18 cellular contexts compared by ENCODE assay signal in genomic region chr10:69768386-69768785, GRCh38. TPM values are rescaled to one million over a fixed set of nuclear protein-coding genes. Genes with fewer than 3 reads are reported as not detected.
A peak's percentile ranks its signal among the peaks of the same experiment; 100 is the strongest.
DNase-seq lines count a peak whose midpoint lies in the region; ATAC-seq, FAIRE-seq and TF ChIP-seq lines count a peak whose summit lies in the region.
"Had no signal": no experiment of that assay in that cellular context is flagged by ENCODE, and none has a peak within 500 bp of the region (broad histone marks: within the 10 kb centered on the region; RNA-seq: fewer than 3 reads in every experiment).

No MANE protein-coding gene starts in this region.

- no peak for DNase-seq in IMR-90
- no peak for DNase-seq in bronchial epithelial cell (ENCODE audit: low read depth)
- no peak for DNase-seq in nephron progenitor cell
- DNase-seq in urothelium cell line (ENCODE audit: low spot score): no peak
- no peak for DNase-seq in NCI-H187 treated with DMSO at 0.1 percent for 48 hours (lab: John Stamatoyannopoulos, UW)
- DNase-seq in NCI-H345 treated with DMSO at 0.1 percent for 48 hours (lab: John Stamatoyannopoulos, UW; ENCODE audit: unreplicated experiment): no peak
- no peak for DNase-seq in AML-193 (lab: John Stamatoyannopoulos, UW)
- DNase-seq: DMS79 treated with DMSO at 0.1 percent for 48 hours, GOT3, NCI-H1048, NCI-H1436 treated with DMSO at 0.1 percent for 48 hours, NCI-H2081, NCI-H2171 treated with DMSO at 0.1 percent for 48 hours, NCI-H446 treated with DMSO at 0.1 percent for 48 hours, NCI-H748 treated with DMSO at 0.1 percent for 48 hours, Right ventricle myocardium superior, SK-N-SH had no signal

- H2AFZ ChIP-seq in IMR-90 (replicated peaks; ENCODE audit: low read length, poor library complexity): peak overlapping the region; percentile 69

- dilution Hi-C loops in IMR-90 (cut with HindIII; ENCODE audit: low sequenced_read_pairs, unreplicated experiment): no loop called here

- H3K36me3 ChIP-seq in IMR-90 (ENCODE audit: control insufficient read depth, insufficient read depth, low read length) (no peaks in the 10 kb centered on the region), bronchial epithelial cell (ENCODE audit: control insufficient read depth, insufficient read depth, low read length) (no peaks in the 10 kb centered on the region)

- H3K9me3 ChIP-seq in IMR-90 (ENCODE audit: control insufficient read depth, insufficient read depth, low read length): no peaks in the 10 kb centered on the region
- H3K9me3 ChIP-seq: SK-N-SH had no signal

- no peak for ATAC-seq in IMR-90 (ENCODE audit: low read depth)

- FAIRE-seq in bronchial epithelial cell (lab: Jason Lieb, UNC) (peak; percentile 93), urothelium cell line (lab: Jason Lieb, UNC) (peak; percentile 98)

- H3K9ac ChIP-seq in IMR-90 (ENCODE audit: low read depth, low read length): no peak overlapping the region
- H3K9ac ChIP-seq: SK-N-SH had no signal

- CTCF ChIA-PET in IMR-90 (lab: Yijun Ruan, JAX): no interaction called here

- peak overlapping the region; percentile 98 for H2BK20ac ChIP-seq in IMR-90 (ENCODE audit: low read depth, low read length)

- no peak overlapping the region for H3K27ac ChIP-seq in IMR-90 (ENCODE audit: insufficient read depth, low read length)

- peak overlapping the region; percentile 93 for H4K91ac ChIP-seq in IMR-90 (ENCODE audit: insufficient read depth, low read depth, low read length)

- POLR2A ChIA-PET in IMR-90 (lab: Charles Lee; ENCODE audit: unreplicated experiment): no interaction called here

- H3K56ac ChIP-seq in IMR-90 (ENCODE audit: extremely low read depth, insufficient read depth, low read length): no peak overlapping the region

- H3K23ac ChIP-seq in IMR-90 (ENCODE audit: low read depth, low read length): no peak overlapping the region

- no peaks in the 10 kb centered on the region for H4K20me1 ChIP-seq in IMR-90 (ENCODE audit: insufficient read depth, low read length)

- H3K4me3 Mint-ChIP-seq in nephron progenitor cell: no peak overlapping the region
- H3K4me3 Mint-ChIP-seq: CD14-positive monocyte had no signal

- H3K79me1 ChIP-seq in IMR-90 (ENCODE audit: low read depth in 1 of 2, low read length in 2 of 2): 0 out of 4 replicates have a peak, but pooled peaks cover 0 to 3% of the 10 kb centered on the region in 2 experiments

- no peaks in the 10 kb centered on the region for H3K9me3 Mint-ChIP-seq in nephron progenitor cell

- peak overlapping the region; percentile 94 for H3K14ac ChIP-seq in IMR-90 (replicated peaks; ENCODE audit: low read depth, low read length)

- TF ChIP-seq POLR2A in IMR-90 (IDR thresholded peaks at IDR 0.05; ENCODE audit: low read depth, low read length): no peak

- in situ Hi-C loops in IMR-90 (cut with MboI; ENCODE audit: low sequenced_read_pairs): no loop called here

- H3K18ac ChIP-seq in IMR-90 (ENCODE audit: low read depth, low read length): no peak overlapping the region; the same call in 1 of the 2 replicates

- TF ChIP-seq RAD21 in IMR-90 (IDR thresholded peaks at IDR 0.05; ENCODE audit: low read length): no peak

- WGBS in IMR-90 (ENCODE audit: extremely low coverage in 2 of 2, insufficient read length in 1 of 2), 2 experiments: 88% methylated on average over 1 of the region's 5 CpGs; no CpG with 5 or more reads in 1 of the 2 experiments

- H3K4ac ChIP-seq in IMR-90 (ENCODE audit: low read depth, low read length): peak overlapping the region; percentile 92

- H2BK5ac ChIP-seq in IMR-90 (ENCODE audit: low read depth, low read length, poor library complexity, severe bottlenecking): no peak overlapping the region

- H3K9me1 ChIP-seq in IMR-90 (ENCODE audit: insufficient read depth, low read length): peaks cover 21% of the 10 kb centered on the region

- no peaks in the 10 kb centered on the region for H3K27me3 Mint-ChIP-seq in nephron progenitor cell (ENCODE audit: low read depth, poor library complexity)

- no peak overlapping the region; the same call in 1 of the 2 replicates for H4K5ac ChIP-seq in IMR-90 (ENCODE audit: low read depth, low read length)

- peak overlapping the region; percentile 28 for H3K27ac Mint-ChIP-seq in nephron progenitor cell
- H3K27ac Mint-ChIP-seq: CD14-positive monocyte had no signal

- H2AK5ac ChIP-seq in IMR-90 (ENCODE audit: low read depth, low read length): peak overlapping the region; percentile 90

- TF ChIP-seq CTCF in IMR-90 (conservative IDR thresholded peaks at IDR 0.05; ENCODE audit: low read depth, low read length): no peak
- no peak for TF ChIP-seq CTCF in bronchial epithelial cell (IDR thresholded peaks at IDR 0.05; ENCODE audit: insufficient read depth, low read length, severe bottlenecking)
- no peak for TF ChIP-seq CTCF in nephron progenitor cell (IDR thresholded peaks at IDR 0.05)

- no peak overlapping the region for H3K4me3 ChIP-seq in IMR-90 (ENCODE audit: insufficient read depth, low read depth, low read length)
- no peak overlapping the region for H3K4me3 ChIP-seq in bronchial epithelial cell (ENCODE audit: low read depth, low read length)

- H3K4me1 Mint-ChIP-seq in nephron progenitor cell: peaks cover 36% of the 10 kb centered on the region

- H3K4me2 ChIP-seq in IMR-90 (ENCODE audit: low read depth, low read length): no peak overlapping the region

- H4K8ac ChIP-seq in IMR-90 (ENCODE audit: low read depth in 2 of 2, low read length in 2 of 2): peak overlapping the region in 1 of 2 experiments; percentile 83; a peak in 1 of 4 replicates

- peak overlapping the region; percentile 76; the same call in 1 of the 3 replicates for H2BK15ac ChIP-seq in IMR-90 (ENCODE audit: low read depth, low read length)

- no peaks in the 10 kb centered on the region for H3K36me3 Mint-ChIP-seq in nephron progenitor cell (ENCODE audit: low read depth)
- H3K36me3 Mint-ChIP-seq: CD14-positive monocyte had no signal

- H3K4me1 ChIP-seq in IMR-90 (ENCODE audit: control insufficient read depth, insufficient read depth, low read length): peaks cover 17% of the 10 kb centered on the region

- H3K27me3 ChIP-seq in IMR-90 (ENCODE audit: control insufficient read depth, insufficient read depth, low read length) (peaks cover 9% of the 10 kb centered on the region; the same call in 1 of the 2 replicates), bronchial epithelial cell (ENCODE audit: control insufficient read depth, insufficient read depth, low read length) (no peaks in the 10 kb centered on the region)

- no TSS peak for BruUV-seq in IMR-90 (replicated peaks; lab: Mats Ljungman, UMichigan)

- peak overlapping the region; percentile 99 for H2BK120ac ChIP-seq in IMR-90 (ENCODE audit: low read depth, low read length)

- intact Hi-C loops in IMR-90 (cut with micrococcal nuclease): no loop called here

- H2AK9ac ChIP-seq in IMR-90 (replicated peaks; ENCODE audit: low read depth, low read length, poor library complexity): peak overlapping the region; percentile 23

TF ChIP-seq in IMR-90, 13 proteins besides CTCF, POLR2A, EP300 and RAD21:
- TF ChIP-seq ELK1 (IDR thresholded peaks at IDR 0.05; ENCODE audit: borderline replicate concordance, low read depth, low read length): no peak
- no peak for TF ChIP-seq SMC3 (IDR thresholded peaks at IDR 0.05; ENCODE audit: low read depth, low read length)
- no peak for TF ChIP-seq MAZ (IDR thresholded peaks at IDR 0.05; ENCODE audit: borderline replicate concordance, low read depth, low read length)
- TF ChIP-seq CEBPB (IDR thresholded peaks at IDR 0.05; ENCODE audit: low read depth, low read length): no peak
- TF ChIP-seq MAFK (IDR thresholded peaks at IDR 0.05; ENCODE audit: low read depth, low read length): no peak
- no peak for TF ChIP-seq RCOR1 (IDR thresholded peaks at IDR 0.05; ENCODE audit: insufficient replicate concordance, low read length)
- no peak for TF ChIP-seq FOS (IDR thresholded peaks at IDR 0.05; ENCODE audit: low read depth, low read length)
- no peak for TF ChIP-seq NFE2L2 (IDR thresholded peaks at IDR 0.05; ENCODE audit: low read depth, low read length)
- no peak for TF ChIP-seq MXI1 (IDR thresholded peaks at IDR 0.05; ENCODE audit: borderline replicate concordance, low read depth, low read length)
- TF ChIP-seq RFX5 (IDR thresholded peaks at IDR 0.05; ENCODE audit: low read depth, low read length): no peak
- TF ChIP-seq BHLHE40 (IDR thresholded peaks at IDR 0.05; ENCODE audit: low read depth, low read length): no peak
- no peak for TF ChIP-seq USF2 (IDR thresholded peaks at IDR 0.05; ENCODE audit: low read depth, low read length)

RNA-seq across cellular contexts. Expression of gene COL13A1, which starts 33.3 kb away (rescaled TPM):
- total RNA-seq in IMR-90 (2012; rRNA removed) (10.8 and 12.2 TPM in 2 replicates), bronchial epithelial cell (under 0.01 TPM in 1 of 2 replicates, not detected in the other)
- 31.3 and 32.0 TPM in 2 replicates for polyA plus RNA-seq in IMR-90 (2012; rRNA removed)
- polyA plus RNA-seq in IMR-90 (2012; cell fraction: cytosol; rRNA removed): 19.3 and 25.7 TPM in 2 replicates
- 64.7 and 77.6 TPM in 2 replicates for polyA plus RNA-seq in IMR-90 (2012; cell fraction: nucleus; rRNA removed; ENCODE audit: low replicate concordance)
- polyA plus RNA-seq: CD14-positive monocyte had no signal

Comparison
In these comparisons a context has a peak if more than half of its experiments do, and no peak if none do; other contexts are left out.
1. RNA of gene COL13A1, which starts 33.3 kb away (total RNA-seq): 10.8 to 12.2 TPM in IMR-90; under 0.01 TPM in bronchial epithelial cell; every median in the first group is over 10 times any median in the second.